ENCODE assay signal across 1 cellular context in genomic region chrX:152845618-152846240, GRCh38.
TF ChIP-seq lines count a peak whose summit lies in the region.

No MANE protein-coding gene starts in this region.

TF ChIP-seq in K562, 482 proteins besides CTCF, POLR2A, EP300 and RAD21 (continued from another document and continues in another):
- TF ChIP-seq ZBTB5 (IDR thresholded peaks at IDR 0.05) (no peak), MBD2 (IDR thresholded peaks at IDR 0.05; ENCODE audit: borderline replicate concordance, low read depth) (no peak), OTX1 (CRISPR knock-in tag; IDR thresholded peaks at IDR 0.05) (no peak), BCOR (IDR thresholded peaks at IDR 0.05) (peak; percentile 93), GTF2F1 (IDR thresholded peaks at IDR 0.05; ENCODE audit: low read depth, low read length) (no peak), HEY1 (CRISPR knock-in tag; IDR thresholded peaks at IDR 0.05; ENCODE audit: borderline replicate concordance) (no peak), ZNF764 (CRISPR knock-in tag; IDR thresholded peaks at IDR 0.05; ENCODE audit: low read depth) (no peak), ZNF3 (CRISPR knock-in tag; IDR thresholded peaks at IDR 0.05) (no peak), NR2C1 (IDR thresholded peaks at IDR 0.05) (no peak), NR2C1 (tag; IDR thresholded peaks at IDR 0.05) (no peak), STAT6 (CRISPR knock-in tag; IDR thresholded peaks at IDR 0.05) (no peak), ZNF707 (CRISPR knock-in tag; conservative IDR thresholded peaks at IDR 0.05) (no peak), YY1 (IDR thresholded peaks at IDR 0.05; ENCODE audit: borderline replicate concordance in 1 of 3, control insufficient read depth in 1 of 3, extremely low read depth in 1 of 3, insufficient read depth in 3 of 3, insufficient read length in 1 of 3, insufficient replicate concordance in 2 of 3, low read depth in 1 of 3, low read length in 2 of 3) (no peak), GTF2B (IDR thresholded peaks at IDR 0.05; ENCODE audit: extremely low read depth, insufficient read length) (no peak), PBX2 (CRISPR knock-in tag; IDR thresholded peaks at IDR 0.05; ENCODE audit: low read depth) (no peak), PBX2 (tag; conservative IDR thresholded peaks at IDR 0.05; ENCODE audit: low read depth) (no peak), NR0B1 (IDR thresholded peaks at IDR 0.05; ENCODE audit: partially characterized antibody) (no peak), UBTF (IDR thresholded peaks at IDR 0.05; ENCODE audit: borderline replicate concordance in 1 of 2, low read depth in 2 of 2, low read length in 2 of 2) (no peak), CHAMP1 (IDR thresholded peaks at IDR 0.05) (no peak), NFIX (CRISPR knock-in tag; IDR thresholded peaks at IDR 0.05; ENCODE audit: low read depth) (no peak), ZEB2 (IDR thresholded peaks at IDR 0.05) (no peak), KAT8 (IDR thresholded peaks at IDR 0.05; ENCODE audit: low read depth) (no peak), THAP12 (CRISPR knock-in tag; IDR thresholded peaks at IDR 0.05) (no peak), ETV1 (tag; conservative IDR thresholded peaks at IDR 0.05; ENCODE audit: low read depth) (no peak), ARID1B (IDR thresholded peaks at IDR 0.05) (0 out of 2 replicates have a peak, but pooled peaks have one; percentile 13), HNRNPUL1 (IDR thresholded peaks at IDR 0.05; ENCODE audit: low read length) (no peak), SMARCE1 (IDR thresholded peaks at IDR 0.05) (no peak), THRA (IDR thresholded peaks at IDR 0.05) (no peak), ZNF436 (CRISPR knock-in tag; IDR thresholded peaks at IDR 0.05) (no peak), AFF4 (CRISPR knock-in tag; IDR thresholded peaks at IDR 0.05) (no peak), ZNF174 (CRISPR knock-in tag; IDR thresholded peaks at IDR 0.05) (no peak), KLF10 (CRISPR knock-in tag; IDR thresholded peaks at IDR 0.05) (no peak), FOXM1 (IDR thresholded peaks at IDR 0.05; ENCODE audit: low read depth) (no peak), FOXM1 (CRISPR knock-in tag; IDR thresholded peaks at IDR 0.05; ENCODE audit: low read depth) (no peak), JUND (IDR thresholded peaks at IDR 0.05; ENCODE audit: borderline replicate concordance, low read depth, low read length) (peak; percentile 56; the same call in 1 of the 2 replicates), JUND (tag; IDR thresholded peaks at IDR 0.05; ENCODE audit: borderline replicate concordance, low read depth, low read length) (peak; percentile 72; the same call in 2 of the 3 replicates)
